ENCODE assay signal across 8 cellular contexts in genomic region chr15:82749951-82750830, GRCh38. TPM values are rescaled to one million over a fixed set of nuclear protein-coding genes. Genes with fewer than 3 reads are reported as not detected.
DNase-seq lines count a peak whose midpoint lies in the region; TF ChIP-seq lines count a peak whose summit lies in the region.

No MANE protein-coding gene starts in this region.

- TF ChIP-seq CTCF in GM20000 (IDR thresholded peaks at IDR 0.05; ENCODE audit: extremely low read depth, missing control alignments) = no peak

- no peaks in the 10 kb centered on the region for H3K9me3 ChIP-seq in effector memory CD4-positive, alpha-beta T cell (ENCODE audit: control insufficient read depth, low read length)

- H3K4me3 ChIP-seq in effector memory CD4-positive, alpha-beta T cell (ENCODE audit: insufficient read depth, low read depth, low read length, poor library complexity, severe bottlenecking) = peak overlapping the region; percentile 88

- peak overlapping the region; percentile 76 for H3K27ac ChIP-seq in effector memory CD4-positive, alpha-beta T cell (ENCODE audit: insufficient read depth, low read length, poor library complexity, severe bottlenecking)

- H3K27me3 ChIP-seq in effector memory CD4-positive, alpha-beta T cell (replicated peaks; ENCODE audit: control insufficient read depth, insufficient read depth, low read length, poor library complexity, severe bottlenecking) = no peaks in the 10 kb centered on the region

- H3K4me1 ChIP-seq in effector memory CD4-positive, alpha-beta T cell (ENCODE audit: control insufficient read depth, insufficient read depth, low read length, poor library complexity, severe bottlenecking) = peaks cover 20% of the 10 kb centered on the region

- DNase-seq in COLO668 (lab: John Stamatoyannopoulos, UW; ENCODE audit: unreplicated experiment) (peak; percentile 93), GM20000 (ENCODE audit: low spot score) (peak; percentile 84), HT-29 (ENCODE audit: low spot score) (peak; percentile 96), medulla oblongata (ENCODE audit: extremely low spot score) (peak; percentile 98)
- DNase-seq in NK-92 treated with Interleukin-12 subunit alpha and Interleukin-12 subunit beta, amount 100 ng/mL, for 24 hours (lab: John Stamatoyannopoulos, UW) = peak; percentile 85
- peak; percentile 69 to 74 for DNase-seq in activated CD8-positive, alpha-beta memory T cell treated with anti-CD3 and anti-CD28 coated beads for 4 hours (ENCODE audit: low read depth in 2 of 2)
- peak; percentile 59 to 73 (median 72) for DNase-seq in effector memory CD4-positive, alpha-beta T cell
- DNase-seq in stimulated activated CD4-positive, alpha-beta T cell treated with anti-CD3 and anti-CD28 coated beads, TNF-alpha, amount 100 ng/mL, for 48 hours (ENCODE audit: low read depth in 3 of 3) = peak; percentile 76 to 78 (median 77)

- H3K36me3 ChIP-seq in effector memory CD4-positive, alpha-beta T cell (ENCODE audit: control insufficient read depth, insufficient read depth, low read length) = peaks cover 12% of the 10 kb centered on the region

RNA-seq across cellular contexts. Expression of gene AP3B2, which starts 40.5 kb away (rescaled TPM):
- total RNA-seq in HT-29 (2014; rRNA removed; shearing (Covaris generic)) = not detected in 2 replicates

RNA-seq across cellular contexts. Expression of gene FSD2, which starts 55.7 kb away (rescaled TPM):
- not detected in 2 replicates for total RNA-seq in HT-29 (2014; rRNA removed; shearing (Covaris generic))

RNA-seq across cellular contexts. Expression of gene WHAMM, which starts 59.2 kb away (rescaled TPM):
- 5.2 and 6.4 TPM in 2 replicates for total RNA-seq in HT-29 (2014; rRNA removed; shearing (Covaris generic))

Comparison
In these comparisons a context has a peak if more than half of its experiments do, and no peak if none do; other contexts are left out.
1. Peak in every context shown above with its lines: DNase-seq, H3K4me3 ChIP-seq and H3K27ac ChIP-seq.